Comparison of ENCODE assay signal across 8 cellular contexts in the genomic region with DNA sequence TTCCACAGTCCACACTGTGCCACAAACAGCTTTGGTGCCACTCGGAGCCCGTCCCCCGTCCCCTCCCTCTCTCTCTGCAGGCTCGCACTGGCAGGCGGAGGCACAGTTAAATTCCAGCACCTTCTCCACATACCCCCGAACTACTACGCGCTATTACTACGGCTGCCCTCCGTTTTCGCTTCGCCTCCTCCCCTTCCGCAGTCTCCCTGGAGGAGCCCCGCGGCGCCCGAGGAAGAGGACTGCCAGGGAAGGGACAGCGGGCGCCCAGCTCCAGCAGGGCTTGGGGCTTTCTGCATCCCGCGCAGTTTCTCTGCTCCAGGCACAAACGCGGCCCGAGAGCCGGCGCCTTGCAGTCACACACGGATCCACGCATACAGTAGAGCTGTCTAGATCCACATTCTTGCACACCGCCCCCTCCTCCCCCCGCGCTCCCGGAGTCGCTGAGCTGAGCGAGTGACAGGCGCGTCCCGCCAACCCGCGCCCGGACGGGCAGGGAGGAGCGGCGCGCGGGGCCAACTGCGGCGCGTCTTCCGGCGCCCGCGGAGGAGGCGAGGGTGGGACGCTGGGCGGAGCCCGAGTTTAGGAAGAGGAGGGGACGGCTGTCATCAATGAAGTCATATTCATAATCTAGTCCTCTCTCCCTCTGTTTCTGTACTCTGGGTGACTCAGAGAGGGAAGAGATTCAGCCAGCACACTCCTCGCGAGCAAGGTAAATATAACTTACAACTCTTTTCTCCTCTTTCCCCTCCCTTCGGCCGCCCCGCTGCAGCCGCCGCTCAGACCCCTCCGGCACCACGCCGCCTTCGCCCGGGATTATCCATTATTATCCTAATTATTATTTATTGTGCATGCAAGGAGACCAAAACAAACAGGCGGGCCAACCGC. TPM values are rescaled to one million over a fixed set of nuclear protein-coding genes. Genes with fewer than 3 reads are reported as not detected.
DNase-seq lines count a peak whose midpoint lies in the region; ATAC-seq and TF ChIP-seq lines count a peak whose summit lies in the region.

A gene (plus strand): TSS at position 652 of the 885 bp plus-strand sequence. CDS start 13,676 bp downstream, outside the sequence.

- H3K4me3 Mint-ChIP-seq in activated T-cell treated with anti-CD3 and anti-CD28 coated beads, Interleukin-2, amount 50 U/mL, for 4 hours, result peak within 1 kb of the TSS; percentile 99

- peak within 1 kb of the TSS; percentile 81 for H3K9ac ChIP-seq in muscle layer of colon (ENCODE audit: low read length)

- H3K27me3 ChIP-seq in Panc1 (ENCODE audit: control insufficient read depth, insufficient read depth, low read length) (no peaks in the 10 kb centered on the region), esophagus (ENCODE audit: control insufficient read depth in 1 of 2, insufficient read depth in 2 of 2, low read length in 2 of 2) (no peaks in the 10 kb centered on the region), muscle layer of colon (ENCODE audit: control insufficient read depth in 1 of 2, insufficient read depth in 2 of 2, low read length in 2 of 2) (no peaks in the 10 kb centered on the region)

- H3K4me3 ChIP-seq in Jurkat, Clone E6-1 (ENCODE audit: low read length), result peak within 1 kb of the TSS; percentile 84
- peak within 1 kb of the TSS; percentile 58 to 68 for H3K4me3 ChIP-seq in Panc1 (ENCODE audit: low read depth in 2 of 2, low read length in 2 of 2)
- H3K4me3 ChIP-seq in esophagus (ENCODE audit: low read depth in 1 of 2, low read length in 2 of 2), result peak within 1 kb of the TSS; percentile 86 to 92
- peak within 1 kb of the TSS; percentile 88 for H3K4me3 ChIP-seq in muscle layer of colon (ENCODE audit: low read depth in 1 of 2, low read length in 2 of 2)

- H3K4me1 Mint-ChIP-seq in activated T-cell treated with anti-CD3 and anti-CD28 coated beads, Interleukin-2, amount 50 U/mL, for 4 hours (ENCODE audit: low read depth), result peaks cover 40% of the 10 kb centered on the region

- H3K27ac ChIP-seq in Panc1 (ENCODE audit: low read length) (no peak within 1 kb of the TSS), esophagus (ENCODE audit: low read depth in 2 of 2, low read length in 1 of 2) (peak within 1 kb of the TSS; percentile 99), muscle layer of colon (ENCODE audit: low read depth, low read length) (peak within 1 kb of the TSS; percentile 94)

- WGBS in esophagus, 2 donors, result 0 to 1% methylated on average over 65 to 71 of the region's 71 CpGs

- no TSS peak for BruUV-seq in Panc1 (replicated peaks; lab: Mats Ljungman, UMichigan)

- no peaks in the 10 kb centered on the region for H3K36me3 Mint-ChIP-seq in activated T-cell treated with anti-CD3 and anti-CD28 coated beads, Interleukin-2, amount 50 U/mL, for 4 hours (ENCODE audit: insufficient read depth)

- H3K27me3 Mint-ChIP-seq in activated T-cell treated with anti-CD3 and anti-CD28 coated beads, Interleukin-2, amount 50 U/mL, for 4 hours (ENCODE audit: low read depth), result no peaks in the 10 kb centered on the region

- in situ Hi-C loops in Panc1 (cut with HindIII; ENCODE audit: low pct_unique_long_range_greater_than_20kb, low sequenced_read_pairs), result no loop called here

- no peaks in the 10 kb centered on the region for H3K4me1 ChIP-seq in Panc1 (ENCODE audit: control insufficient read depth, insufficient read depth, low read length)
- no peaks in the 10 kb centered on the region for H3K4me1 ChIP-seq in esophagus (ENCODE audit: control insufficient read depth in 2 of 2, insufficient read depth in 2 of 2, low read length in 1 of 2)
- peaks cover 26% of the 10 kb centered on the region for H3K4me1 ChIP-seq in muscle layer of colon (ENCODE audit: insufficient read depth, low read length)

- H3K9me3 Mint-ChIP-seq in activated T-cell treated with anti-CD3 and anti-CD28 coated beads, Interleukin-2, amount 50 U/mL, for 4 hours, result no peaks in the 10 kb centered on the region

- peak; percentile 77 for ATAC-seq in GM21717 (IDR thresholded peaks at IDR 0.05; ENCODE audit: unreplicated experiment)
- peak; percentile 91 for ATAC-seq in Panc1
- ATAC-seq in activated T-cell treated with anti-CD3 and anti-CD28 coated beads, Interleukin-2, amount 50 U/mL, for 4 hours, result peak; percentile 80 to 84

- POLR2A ChIA-PET in Panc1 (lab: Charles Lee), result no interaction called here

- H3K9me3 ChIP-seq in Panc1 (ENCODE audit: control insufficient read depth, insufficient read depth, low read depth, low read length), result no peaks in the 10 kb centered on the region
- no peaks in the 10 kb centered on the region for H3K9me3 ChIP-seq in esophagus (ENCODE audit: control insufficient read depth in 2 of 2, insufficient read depth in 1 of 2, low read depth in 1 of 2, low read length in 1 of 2)
- no peaks in the 10 kb centered on the region for H3K9me3 ChIP-seq in muscle layer of colon (ENCODE audit: low read length)

- DNase-seq in DMS53 (lab: John Stamatoyannopoulos, UW) (peak; percentile 91), Panc1 (ENCODE audit: low read depth, low spot score) (no peak)
- peak; percentile 89 for DNase-seq in Jurkat, Clone E6-1 (ENCODE audit: low read depth, low spot score)
- peak; percentile 94 for DNase-seq in activated T-cell treated with anti-CD3 and anti-CD28 coated beads, Interleukin-2, amount 50 U/mL, for 4 hours
- peak; percentile 92 to 94 for DNase-seq in stimulated activated CD8-positive, alpha-beta memory T cell treated with anti-CD3 and anti-CD28 coated beads, Interleukin-7, amount 100 ng/mL, for 1 hour (ENCODE audit: low read depth in 2 of 2)

- H3K36me3 ChIP-seq in Panc1 (ENCODE audit: control insufficient read depth, insufficient read depth, low read length) (no peaks in the 10 kb centered on the region), esophagus (ENCODE audit: control insufficient read depth in 2 of 2, insufficient read depth in 2 of 2, low read length in 1 of 2) (no peaks in the 10 kb centered on the region), muscle layer of colon (ENCODE audit: insufficient read depth, low read length) (no peaks in the 10 kb centered on the region)

- no peak for TF ChIP-seq CTCF in Panc1 (IDR thresholded peaks at IDR 0.05)

- intact Hi-C loops in Panc1 (cut with micrococcal nuclease; ENCODE audit: unreplicated experiment), result no loop called here

- CTCF ChIA-PET in Panc1 (lab: Charles Lee), result no interaction called here

RNA-seq across cellular contexts. Expression of the gene that starts here (rescaled TPM):
- 52.0 TPM for polyA plus RNA-seq in Jurkat, Clone E6-1 (2012; ENCODE audit: insufficient read depth, insufficient read length)
- 13.3 TPM for total RNA-seq in Panc1 (2021; ENCODE audit: unreplicated experiment)
- polyA plus RNA-seq in Panc1 (2012; ENCODE audit: insufficient read length), result 8.0 TPM
- 100 to 1,000 TPM in 1 of 3 donors, 10 to 100 TPM in 2; 65.4 to 120 (median 93.5) TPM for total RNA-seq in activated T-cell treated with anti-CD3 and anti-CD28 coated beads, Interleukin-2, amount 50 U/mL, for 4 hours
- polyA plus RNA-seq in esophagus, result 10 to 100 TPM; 18.6 to 28.0 TPM
